5 cellular contexts compared by ENCODE assay signal in genomic region chr18:78827141-78827540, GRCh38.
"Had no signal": no experiment of that assay in that cellular context is flagged by ENCODE, and none has a peak within 500 bp of the region (broad histone marks: within the 10 kb centered on the region; RNA-seq: fewer than 3 reads in every experiment).

No MANE protein-coding gene starts in this region.

- H3K4me3 ChIP-seq: GM23338, HAP-1 had no signal

- H3K4me1 Mint-ChIP-seq: GM23338, IgD-negative memory B cell had no signal

- H3K4me3 Mint-ChIP-seq: GM23338, HFFc6, IgD-negative memory B cell had no signal

- H3K27me3 Mint-ChIP-seq: IgD-negative memory B cell had no signal

- H3K36me3 ChIP-seq: HAP-1 had no signal

- DNase-seq: HFFc6, KBM-7 had no signal

- H3K27ac Mint-ChIP-seq: GM23338, HFFc6, IgD-negative memory B cell had no signal

- H3K36me3 Mint-ChIP-seq: IgD-negative memory B cell had no signal
